In the genomic region with DNA sequence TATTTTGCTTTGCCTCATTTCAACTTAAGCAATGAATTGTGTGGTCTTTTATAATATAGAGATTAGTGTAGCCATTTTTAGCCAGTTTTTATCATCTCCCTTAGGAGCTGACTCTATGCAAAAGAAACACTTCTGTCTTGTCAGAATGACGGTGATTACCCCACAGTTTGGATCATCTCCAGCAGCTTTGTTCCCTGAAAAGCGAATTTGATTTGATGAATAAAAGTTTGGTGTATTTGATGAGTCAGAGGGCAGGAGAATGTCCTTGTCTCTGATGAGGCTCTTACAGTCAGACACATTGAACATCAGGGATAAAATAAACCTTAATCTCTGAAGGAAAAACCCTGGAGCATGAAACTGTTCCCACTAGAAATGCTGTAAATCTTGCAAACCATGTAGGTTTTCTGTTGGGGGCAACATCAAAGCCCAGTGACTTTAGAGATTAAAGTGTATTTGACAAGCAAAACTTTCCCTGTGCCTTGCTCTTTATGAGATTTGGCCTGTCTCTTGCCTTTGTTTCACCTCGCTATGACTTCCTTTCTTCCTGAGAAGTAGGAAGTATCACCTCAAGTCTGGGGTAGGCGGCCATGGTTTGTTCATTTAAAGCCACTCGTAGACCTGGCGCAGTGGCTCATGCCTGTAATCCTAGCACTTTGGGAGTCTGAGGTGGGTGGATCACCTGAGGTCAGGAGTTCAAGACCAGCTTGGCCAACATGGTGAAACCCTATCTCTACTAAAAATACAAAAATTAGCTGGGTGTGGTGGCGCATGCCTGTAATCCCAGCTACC, we compare ENCODE assay signal across 9 cellular contexts.
DNase-seq lines count a peak whose midpoint lies in the region; ATAC-seq and TF ChIP-seq lines count a peak whose summit lies in the region.
"Had no signal": no experiment of that assay in that cellular context is flagged by ENCODE, and none has a peak within 500 bp of the region (broad histone marks: within the 10 kb centered on the region; RNA-seq: fewer than 3 reads in every experiment).

No MANE protein-coding gene starts in this region.

- H3K4me1 Mint-ChIP-seq in activated naive CD4-positive, alpha-beta T cell treated with anti-CD3 and anti-CD28 coated beads, Interleukin-2, amount 10 ng/mL, durations not matched to agents 7 days and 5 days = no peaks in the 10 kb centered on the region

- WGBS in heart right ventricle, 2 donors = 59 to 64% methylated on average over 7 of the region's 7 CpGs
- 60 to 77% methylated on average over 7 of the region's 7 CpGs for WGBS in testis, 2 donors

- intact Hi-C loops in heart right ventricle (cut with DNase I) = no loop called here
- intact Hi-C loops in testis (cut with DNase I; ENCODE audit: low total_unique reads) = no loop called here

- H3K36me3 Mint-ChIP-seq in activated naive CD4-positive, alpha-beta T cell treated with anti-CD3 and anti-CD28 coated beads, Interleukin-2, amount 10 ng/mL, durations not matched to agents 7 days and 5 days = no peaks in the 10 kb centered on the region

- no peak for DNase-seq in activated naive CD4-positive, alpha-beta T cell treated with anti-CD3 and anti-CD28 coated beads, Interleukin-2, amount 10 ng/mL, durations not matched to agents 7 days and 5 days
- no peak for DNase-seq in activated naive CD4-positive, alpha-beta T cell treated with anti-CD3 and anti-CD28 coated beads, Interleukin-2, amount 50 U/mL, for 16 hours
- DNase-seq in activated T-cell treated with anti-CD3 and anti-CD28 coated beads, Interleukin-2, amount 50 U/mL, for 48 hours = peak; percentile 36 to 38
- DNase-seq in heart right ventricle = peak in 1 of 2 donors; percentile 59
- DNase-seq in testis = peak; percentile 82
- no peak for DNase-seq in NCI-H748 (lab: John Stamatoyannopoulos, UW; ENCODE audit: unreplicated experiment)
- DNase-seq in effector CD8-positive, alpha-beta T cell (lab: John Stamatoyannopoulos, UW) = no peak
- DNase-seq in NCI-H748 treated with DMSO at 0.1 percent for 48 hours (lab: John Stamatoyannopoulos, UW) = no peak

- ATAC-seq in heart right ventricle = peak in 7 of 8 donors; percentile 31 to 83 (median 53)

- TF ChIP-seq POLR2A in testis (IDR thresholded peaks at IDR 0.05) = no peak

- peak overlapping the region; percentile 3 for H3K4me3 Mint-ChIP-seq in activated naive CD4-positive, alpha-beta T cell treated with anti-CD3 and anti-CD28 coated beads, Interleukin-2, amount 10 ng/mL, durations not matched to agents 7 days and 5 days

- H3K9me3 ChIP-seq in heart right ventricle = no peaks in the 10 kb centered on the region
- no peaks in the 10 kb centered on the region for H3K9me3 ChIP-seq in testis

- no peaks in the 10 kb centered on the region for H3K36me3 ChIP-seq in heart right ventricle
- H3K36me3 ChIP-seq in testis (ENCODE audit: low read depth, missing control alignments) = no peaks in the 10 kb centered on the region

- CTCF ChIA-PET in activated naive CD4-positive, alpha-beta T cell treated with anti-CD3 and anti-CD28 coated beads, Interleukin-2, amount 10 ng/mL, durations not matched to agents 7 days and 5 days (lab: Charles Lee) = no interaction called here

- H3K27ac Mint-ChIP-seq in activated naive CD4-positive, alpha-beta T cell treated with anti-CD3 and anti-CD28 coated beads, Interleukin-2, amount 10 ng/mL, durations not matched to agents 7 days and 5 days = peak overlapping the region; percentile 78

- H3K27me3 ChIP-seq in heart right ventricle = no peaks in the 10 kb centered on the region
- no peaks in the 10 kb centered on the region for H3K27me3 ChIP-seq in testis

- H3K27ac ChIP-seq in heart right ventricle (peak overlapping the region in 9 of 10 donors; percentile 13 to 75 (median 54)), testis (peak overlapping the region; percentile 44 to 63)
- H3K27ac ChIP-seq: SK-N-MC had no signal

- no peaks in the 10 kb centered on the region for H3K27me3 Mint-ChIP-seq in activated naive CD4-positive, alpha-beta T cell treated with anti-CD3 and anti-CD28 coated beads, Interleukin-2, amount 10 ng/mL, durations not matched to agents 7 days and 5 days

- TF ChIP-seq CTCF in heart right ventricle (IDR thresholded peaks at IDR 0.05) (no peak), testis (IDR thresholded peaks at IDR 0.05) (no peak)

- H3K4me3 ChIP-seq in heart right ventricle (no peak overlapping the region), testis (no peak overlapping the region)
- H3K4me3 ChIP-seq: SK-N-MC had no signal

- H3K4me1 ChIP-seq in heart right ventricle (peaks cover 0 to 52% (median 22%) of the 10 kb centered on the region in 9 donors), testis (peaks cover 11% of the 10 kb centered on the region)

- no peaks in the 10 kb centered on the region for H3K9me3 Mint-ChIP-seq in activated naive CD4-positive, alpha-beta T cell treated with anti-CD3 and anti-CD28 coated beads, Interleukin-2, amount 10 ng/mL, durations not matched to agents 7 days and 5 days

Comparison
In these comparisons a context has a peak if more than half of its experiments do, and no peak if none do; other contexts are left out.
1. DNase-seq: peak in activated T-cell treated with anti-CD3 and anti-CD28 coated beads, Interleukin-2, amount 50 U/mL, for 48 hours (2 of 2) and testis (single experiment); none in activated naive CD4-positive, alpha-beta T cell treated with anti-CD3 and anti-CD28 coated beads, Interleukin-2, amount 10 ng/mL, durations not matched to agents 7 days and 5 days (single experiment), activated naive CD4-positive, alpha-beta T cell treated with anti-CD3 and anti-CD28 coated beads, Interleukin-2, amount 50 U/mL, for 16 hours (single experiment), NCI-H748 (single experiment), effector CD8-positive, alpha-beta T cell (single experiment) and NCI-H748 treated with DMSO at 0.1 percent for 48 hours (single experiment).